Comparison of ENCODE assay signal across 1 cellular context in the genomic region with DNA sequence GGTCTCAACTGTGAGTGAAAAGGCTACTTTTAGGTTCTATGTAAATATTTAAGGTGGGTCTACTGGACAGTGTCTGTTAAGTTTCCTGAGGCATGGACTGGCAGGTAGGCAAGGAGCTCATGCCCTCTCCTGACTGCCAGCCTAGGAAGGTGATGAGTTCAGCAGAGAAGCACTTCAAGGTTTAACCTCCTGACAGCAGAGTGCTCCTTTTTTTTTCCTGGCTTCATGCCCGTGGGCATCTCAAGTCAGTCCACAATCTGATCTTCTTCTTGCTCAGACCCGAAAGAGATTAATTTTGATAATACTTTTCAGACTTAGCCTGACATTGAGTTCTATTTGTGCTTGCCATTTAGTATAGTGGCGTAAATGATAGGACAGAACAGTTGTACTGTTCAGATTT.
A peak's percentile ranks its signal among the peaks of the same experiment; 100 is the strongest.
TF ChIP-seq lines count a peak whose summit lies in the region.

No MANE protein-coding gene starts in this region.

TF ChIP-seq in SK-N-SH, 30 proteins besides CTCF, POLR2A, EP300 and RAD21:
- TF ChIP-seq FOSL2 (IDR thresholded peaks at IDR 0.05; ENCODE audit: borderline replicate concordance, low read depth) (0 out of 2 replicates have a peak, but pooled peaks have one; percentile 3), FOXJ3 (CRISPR knock-in tag; IDR thresholded peaks at IDR 0.05) (no peak), TEAD4 (IDR thresholded peaks at IDR 0.05; ENCODE audit: borderline replicate concordance, insufficient read depth) (peak; percentile 45; the same call in 1 of the 2 replicates), RXRA (IDR thresholded peaks at IDR 0.05; ENCODE audit: borderline replicate concordance, low read depth) (peak; percentile 66), NFIC (IDR thresholded peaks at IDR 0.05; ENCODE audit: borderline replicate concordance) (peak; percentile 76; the same call in 1 of the 2 replicates), FOXM1 (IDR thresholded peaks at IDR 0.05; ENCODE audit: low read depth) (no peak), TCF12 (IDR thresholded peaks at IDR 0.05) (peak; percentile 57), JUND (IDR thresholded peaks at IDR 0.05) (0 out of 2 replicates have a peak, but pooled peaks have one; percentile 4)
- TF ChIP-seq, protein P1, sequence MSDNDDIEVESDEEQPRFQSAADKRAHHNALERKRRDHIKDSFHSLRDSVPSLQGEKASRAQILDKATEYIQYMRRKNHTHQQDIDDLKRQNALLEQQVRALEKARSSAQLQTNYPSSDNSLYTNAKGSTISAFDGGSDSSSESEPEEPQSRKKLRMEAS (IDR thresholded peaks at IDR 0.05; ENCODE audit: low read depth): no peak
- TF ChIP-seq, protein P2, sequence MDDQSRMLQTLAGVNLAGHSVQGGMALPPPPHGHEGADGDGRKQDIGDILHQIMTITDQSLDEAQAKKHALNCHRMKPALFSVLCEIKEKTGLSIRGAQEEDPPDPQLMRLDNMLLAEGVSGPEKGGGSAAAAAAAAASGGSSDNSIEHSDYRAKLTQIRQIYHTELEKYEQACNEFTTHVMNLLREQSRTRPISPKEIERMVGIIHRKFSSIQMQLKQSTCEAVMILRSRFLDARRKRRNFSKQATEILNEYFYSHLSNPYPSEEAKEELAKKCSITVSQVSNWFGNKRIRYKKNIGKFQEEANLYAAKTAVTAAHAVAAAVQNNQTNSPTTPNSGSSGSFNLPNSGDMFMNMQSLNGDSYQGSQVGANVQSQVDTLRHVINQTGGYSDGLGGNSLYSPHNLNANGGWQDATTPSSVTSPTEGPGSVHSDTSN (IDR thresholded peaks at IDR 0.05): peak; percentile 65
